In genomic region chr20:7302256-7302655, GRCh38 we compare ENCODE assay signal across 18 cellular contexts.
DNase-seq lines count a peak whose midpoint lies in the region; ATAC-seq and TF ChIP-seq lines count a peak whose summit lies in the region.
"Had no signal": no experiment of that assay in that cellular context is flagged by ENCODE, and none has a peak within 500 bp of the region (broad histone marks: within the 10 kb centered on the region; RNA-seq: fewer than 3 reads in every experiment).

No MANE protein-coding gene starts in this region.

- H3K4me3 ChIP-seq in ectodermal cell (ENCODE audit: insufficient read depth, low read depth, low read length) (no peak overlapping the region), iPS-18a (ENCODE audit: low read length) (no peak overlapping the region), retinal pigment epithelial cell (ENCODE audit: low read length) (no peak overlapping the region)

- no peak for TF ChIP-seq CTCF in RWPE1 (conservative IDR thresholded peaks at IDR 0.05; ENCODE audit: low read depth)
- TF ChIP-seq CTCF in retinal pigment epithelial cell (conservative IDR thresholded peaks at IDR 0.05; ENCODE audit: low read depth, low read length): no peak

- 63 to 81% methylated on average over 2 of the region's 2 CpGs for WGBS in ectodermal cell, 2 experiments

- H3K4me1 ChIP-seq in ectodermal cell (ENCODE audit: control insufficient read depth, insufficient read depth, low read length) (peaks cover 9% of the 10 kb centered on the region), iPS-18a (ENCODE audit: control insufficient read depth, low read depth, low read length) (peaks cover 14% of the 10 kb centered on the region)

- H3K27me3 ChIP-seq in ectodermal cell (ENCODE audit: control insufficient read depth, insufficient read depth, low read length, poor library complexity, severe bottlenecking) (no peaks in the 10 kb centered on the region), iPS-18a (ENCODE audit: control insufficient read depth, insufficient read depth, low read length) (no peaks in the 10 kb centered on the region)

- no peak overlapping the region for H3K9ac ChIP-seq in iPS-18a (ENCODE audit: low read length)

- no peaks in the 10 kb centered on the region for H3K36me3 ChIP-seq in ectodermal cell (ENCODE audit: control insufficient read depth, insufficient read depth, low read length)
- no peaks in the 10 kb centered on the region for H3K36me3 ChIP-seq in iPS-18a (ENCODE audit: control insufficient read depth, low read depth, low read length)

- ATAC-seq in HG03280 (IDR thresholded peaks at IDR 0.05; ENCODE audit: unreplicated experiment) (no peak), HG02759 (IDR thresholded peaks at IDR 0.05; ENCODE audit: unreplicated experiment) (no peak)
- ATAC-seq: Panc1 had no signal

- H3K27ac ChIP-seq in RWPE1: peak overlapping the region; percentile 29; the same call in 1 of the 2 replicates
- peak overlapping the region; percentile 70 for H3K27ac ChIP-seq in ectodermal cell (ENCODE audit: insufficient read depth, low read depth, low read length, poor library complexity, severe bottlenecking)
- H3K27ac ChIP-seq in iPS-18a (ENCODE audit: low read length): peak overlapping the region; percentile 21

- CTCF ChIA-PET in RWPE1 (lab: Yijun Ruan, JAX): interaction anchor here (0.6 to 1.1 kb wide), 2 partner anchors 16 to 203 kb away, joined by 3 to 6 read pairs; no protein-coding TSS in a partner anchor

- DNase-seq in RWPE1 (ENCODE audit: low spot score) (peak; percentile 26), retinal pigment epithelial cell (ENCODE audit: low read depth) (peak; percentile 39), NCI-H187 (lab: John Stamatoyannopoulos, UW) (no peak)
- DNase-seq: CD4-positive, CD25-positive, alpha-beta regulatory T cell; DMS79 treated with DMSO at 0.1 percent for 48 hours; HCEC 1CT; KBM-7; NCI-H1048; NCI-H1436 treated with DMSO at 0.1 percent for 48 hours; NCI-H2081 treated with DMSO at 0.1 percent for 48 hours; NCI-H226; NCI-H524 treated with DMSO at 0.1 percent for 48 hours; SHP77 treated with DMSO at 0.1 percent for 48 hours had no signal

- POLR2A ChIA-PET in RWPE1 (lab: Yijun Ruan, JAX; ENCODE audit: low non-redundant PET): no interaction called here

- no peaks in the 10 kb centered on the region for H3K9me3 ChIP-seq in ectodermal cell (ENCODE audit: control insufficient read depth, low read length)
- H3K9me3 ChIP-seq in iPS-18a (ENCODE audit: control insufficient read depth, low read depth, low read length): no peaks in the 10 kb centered on the region

Comparison
In these comparisons a context has a peak if more than half of its experiments do, and no peak if none do; other contexts are left out.
1. DNase-seq: peak in RWPE1 (single experiment) and retinal pigment epithelial cell (single experiment); none in NCI-H187 (0 of 2).
2. Peak in every context shown above with its lines, with median percentiles within 50 percentile points of each other: H3K27ac ChIP-seq.